13 cellular contexts compared by ENCODE assay signal in the genomic region with DNA sequence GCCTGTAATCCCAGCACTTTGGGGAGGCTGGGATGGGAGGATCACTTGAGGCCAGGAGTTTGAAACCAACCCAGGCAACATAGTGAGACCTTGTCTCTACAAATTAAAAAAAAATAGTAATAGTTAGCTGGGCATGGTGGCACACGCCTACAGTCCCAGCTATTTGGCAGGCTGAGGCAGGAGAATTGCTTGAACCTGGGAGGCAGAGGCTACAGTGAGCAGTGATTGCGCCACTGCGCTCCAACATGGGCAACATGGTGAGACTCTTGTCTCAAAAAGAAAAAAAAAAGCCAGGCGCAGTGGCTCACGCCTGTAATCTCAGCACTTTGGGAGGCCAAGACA. TPM values are rescaled to one million over a fixed set of nuclear protein-coding genes. Genes with fewer than 3 reads are reported as not detected.
DNase-seq lines count a peak whose midpoint lies in the region; ATAC-seq and TF ChIP-seq lines count a peak whose summit lies in the region.
"Had no signal": no experiment of that assay in that cellular context is flagged by ENCODE, and none has a peak within 500 bp of the region (broad histone marks: within the 10 kb centered on the region; RNA-seq: fewer than 3 reads in every experiment).

No MANE protein-coding gene starts in this region.

- H2AK5ac ChIP-seq in H9 (ENCODE audit: insufficient read length, low read length) = no peak overlapping the region

- H3K4me1 ChIP-seq in lower lobe of right lung (peaks cover 43% of the 10 kb centered on the region), suprapubic skin (peaks cover 46% of the 10 kb centered on the region), H9 (ENCODE audit: insufficient read depth, low read length) (peaks cover 7% of the 10 kb centered on the region)

- H2AFZ ChIP-seq in H9 (ENCODE audit: low read length) = no peak overlapping the region

- no peak overlapping the region for H2BK5ac ChIP-seq in H9 (ENCODE audit: insufficient read length, low read length)

- H3K4ac ChIP-seq in H9 (ENCODE audit: low read depth, low read length) = no peak overlapping the region

- H3K4me3 Mint-ChIP-seq in HFFc6 = peak overlapping the region; percentile 63
- H3K4me3 Mint-ChIP-seq in brain = peak overlapping the region in 1 of 5 experiments; percentile 12
- H3K4me3 Mint-ChIP-seq in H9 = no peak overlapping the region
- no peak overlapping the region for H3K4me3 Mint-ChIP-seq in activated naive CD8-positive, alpha-beta T cell treated with anti-CD3 and anti-CD28 coated beads, Interleukin-2, amount 50 U/mL, for 24 hours
- H3K4me3 Mint-ChIP-seq: stimulated activated naive B cell treated with anti-CD40 and anti-IgM and Interleukin-4, amounts not matched to agents 10 μg/mL and 1 μg/mL and 100 μg/mL, for 72 hours had no signal

- H4K91ac ChIP-seq in H9 (ENCODE audit: insufficient read length, low read depth, low read length) = no peak overlapping the region

- no peak overlapping the region for H3K14ac ChIP-seq in H9 (ENCODE audit: insufficient read depth, low read length)

- H3K23ac ChIP-seq in H9 (ENCODE audit: insufficient read length, low read depth, low read length) = no peak overlapping the region

- H3T11ph ChIP-seq in H9 (ENCODE audit: low read length) = no peak overlapping the region

- H2BK12ac ChIP-seq in H9 (ENCODE audit: insufficient read length, low read depth, low read length) = no peak overlapping the region

- H3K4me3 ChIP-seq in lower lobe of right lung (peak overlapping the region; percentile 35), suprapubic skin (no peak overlapping the region)

- H3K4me1 Mint-ChIP-seq in HFFc6 (ENCODE audit: low read depth) = peaks cover 41% of the 10 kb centered on the region
- H3K4me1 Mint-ChIP-seq in brain = peaks cover 47% of the 10 kb centered on the region
- peaks cover 30 to 32% of the 10 kb centered on the region in 2 experiments for H3K4me1 Mint-ChIP-seq in H9
- no peaks in the 10 kb centered on the region for H3K4me1 Mint-ChIP-seq in activated naive CD8-positive, alpha-beta T cell treated with anti-CD3 and anti-CD28 coated beads, Interleukin-2, amount 50 U/mL, for 24 hours
- H3K4me1 Mint-ChIP-seq: stimulated activated naive B cell treated with anti-CD40 and anti-IgM and Interleukin-4, amounts not matched to agents 10 μg/mL and 1 μg/mL and 100 μg/mL, for 72 hours had no signal

- H3K9me3 ChIP-seq in lower lobe of right lung (no peaks in the 10 kb centered on the region), suprapubic skin (no peaks in the 10 kb centered on the region), H9 (ENCODE audit: control insufficient read depth, low read depth, low read length) (no peaks in the 10 kb centered on the region)

- no peak overlapping the region for H3K9ac ChIP-seq in H9 (ENCODE audit: extremely low read depth, insufficient read length, low read length)

- no peak overlapping the region for H3K18ac ChIP-seq in H9 (ENCODE audit: insufficient read length, low read depth, low read length)

- H2BK20ac ChIP-seq in H9 (ENCODE audit: low read depth, low read length, poor library complexity, severe bottlenecking) = no peak overlapping the region

- H3K9me3 Mint-ChIP-seq in HFFc6 (no peaks in the 10 kb centered on the region), brain (peaks cover 0 to 6% (median 0%) of the 10 kb centered on the region in 5 experiments), H9 (no peaks in the 10 kb centered on the region; a peak in 1 of 5 replicates)
- no peaks in the 10 kb centered on the region for H3K9me3 Mint-ChIP-seq in activated naive CD8-positive, alpha-beta T cell treated with anti-CD3 and anti-CD28 coated beads, Interleukin-2, amount 50 U/mL, for 24 hours
- H3K9me3 Mint-ChIP-seq: stimulated activated naive B cell treated with anti-CD40 and anti-IgM and Interleukin-4, amounts not matched to agents 10 μg/mL and 1 μg/mL and 100 μg/mL, for 72 hours had no signal

- H3K27ac ChIP-seq in lower lobe of right lung = peak overlapping the region; percentile 56
- peak overlapping the region; percentile 89 for H3K27ac ChIP-seq in suprapubic skin
- H3K27ac ChIP-seq in H9 (ENCODE audit: insufficient read length, low read depth, low read length) = no peak overlapping the region

- intact Hi-C loops in lower lobe of right lung (cut with DNase I) = no loop called here

- H3K27ac Mint-ChIP-seq in HFFc6 = peak overlapping the region; percentile 71
- H3K27ac Mint-ChIP-seq in brain = peak overlapping the region in 3 of 5 experiments; percentile 56 to 88 (median 80)
- no peak overlapping the region for H3K27ac Mint-ChIP-seq in H9
- no peak overlapping the region for H3K27ac Mint-ChIP-seq in activated naive CD8-positive, alpha-beta T cell treated with anti-CD3 and anti-CD28 coated beads, Interleukin-2, amount 50 U/mL, for 24 hours
- H3K27ac Mint-ChIP-seq: stimulated activated naive B cell treated with anti-CD40 and anti-IgM and Interleukin-4, amounts not matched to agents 10 μg/mL and 1 μg/mL and 100 μg/mL, for 72 hours had no signal

- no peaks in the 10 kb centered on the region for H3K79me1 ChIP-seq in H9 (ENCODE audit: insufficient read depth, low read depth, low read length, poor library complexity, severe bottlenecking)

- no peak overlapping the region for H4K8ac ChIP-seq in H9 (replicated peaks; ENCODE audit: insufficient read length, low read depth, low read length)

- H3K27me3 ChIP-seq in lower lobe of right lung (ENCODE audit: low read depth) = no peaks in the 10 kb centered on the region
- no peaks in the 10 kb centered on the region for H3K27me3 ChIP-seq in suprapubic skin
- no peaks in the 10 kb centered on the region for H3K27me3 ChIP-seq in H9 (ENCODE audit: insufficient read depth, low read length)

- no peak for TF ChIP-seq EP300 in suprapubic skin (IDR thresholded peaks at IDR 0.05)

- no peak overlapping the region for H2BK15ac ChIP-seq in H9 (ENCODE audit: low read depth, low read length)

- H3K23me2 ChIP-seq in H9 (ENCODE audit: insufficient read length, low read depth, low read length, poor library complexity, severe bottlenecking) = no peaks in the 10 kb centered on the region

- no peak overlapping the region for H2BK120ac ChIP-seq in H9 (ENCODE audit: low read depth, low read length, poor library complexity, severe bottlenecking)

- no peaks in the 10 kb centered on the region for H3K36me3 Mint-ChIP-seq in HFFc6 (ENCODE audit: low read depth)
- no peaks in the 10 kb centered on the region for H3K36me3 Mint-ChIP-seq in brain
- H3K36me3 Mint-ChIP-seq in H9 (ENCODE audit: insufficient read depth in 1 of 3, low read depth in 3 of 3) = no peaks in the 10 kb centered on the region
- no peaks in the 10 kb centered on the region for H3K36me3 Mint-ChIP-seq in activated naive CD8-positive, alpha-beta T cell treated with anti-CD3 and anti-CD28 coated beads, Interleukin-2, amount 50 U/mL, for 24 hours (ENCODE audit: low read depth)
- H3K36me3 Mint-ChIP-seq: stimulated activated naive B cell treated with anti-CD40 and anti-IgM and Interleukin-4, amounts not matched to agents 10 μg/mL and 1 μg/mL and 100 μg/mL, for 72 hours had no signal

- no peak for TF ChIP-seq POLR2A in suprapubic skin (IDR thresholded peaks at IDR 0.05)

- no peak for TF ChIP-seq CTCF in HFFc6 (IDR thresholded peaks at IDR 0.05)
- no peak for TF ChIP-seq CTCF in brain (conservative IDR thresholded peaks at IDR 0.05)
- TF ChIP-seq CTCF in lower lobe of right lung (IDR thresholded peaks at IDR 0.05) = no peak
- no peak for TF ChIP-seq CTCF in suprapubic skin (IDR thresholded peaks at IDR 0.05)
- TF ChIP-seq CTCF in H9 (conservative IDR thresholded peaks at IDR 0.05) = no peak

- H3K4me2 ChIP-seq in H9 (ENCODE audit: insufficient read depth, insufficient read length, low read length) = no peak overlapping the region

- H4K20me1 ChIP-seq in H9 (ENCODE audit: control insufficient read depth, insufficient read depth, insufficient read length) = no peaks in the 10 kb centered on the region

- peaks cover 12% of the 10 kb centered on the region for H3K27me3 Mint-ChIP-seq in HFFc6 (ENCODE audit: insufficient read depth)
- peaks cover 7% of the 10 kb centered on the region for H3K27me3 Mint-ChIP-seq in brain
- no peaks in the 10 kb centered on the region; the same call in none of the 2 replicates for H3K27me3 Mint-ChIP-seq in H9 (ENCODE audit: low read depth)
- H3K27me3 Mint-ChIP-seq in activated naive CD8-positive, alpha-beta T cell treated with anti-CD3 and anti-CD28 coated beads, Interleukin-2, amount 50 U/mL, for 24 hours = peaks cover 13% of the 10 kb centered on the region

- ATAC-seq in lower lobe of right lung (no peak), GM18870 (IDR thresholded peaks at IDR 0.05; ENCODE audit: unreplicated experiment) (no peak)
- ATAC-seq in activated naive CD8-positive, alpha-beta T cell treated with anti-CD3 and anti-CD28 coated beads, Interleukin-2, amount 50 U/mL, for 24 hours = no peak
- ATAC-seq: HCT116; stimulated activated naive B cell treated with anti-CD40 and anti-IgM and Interleukin-4, amounts not matched to agents 10 μg/mL and 1 μg/mL and 100 μg/mL, for 72 hours had no signal

- H3K79me2 ChIP-seq in H9 (ENCODE audit: insufficient read depth, low read length) = no peaks in the 10 kb centered on the region

- H3K56ac ChIP-seq in H9 (ENCODE audit: insufficient read length, low read depth, low read length) = no peak overlapping the region

- DNase-seq in HFFc6 = no peak
- DNase-seq in lower lobe of right lung = no peak
- DNase-seq in suprapubic skin (ENCODE audit: low spot score in 2 of 2) = no peak
- no peak for DNase-seq in H9
- no peak for DNase-seq in stimulated activated naive CD4-positive, alpha-beta T cell treated with Interleukin-2 at 50 U/mL for 16 hours (lab: John Stamatoyannopoulos, UW)
- DNase-seq in activated naive CD8-positive, alpha-beta T cell treated with anti-CD3 and anti-CD28 coated beads, Interleukin-2, amount 50 U/mL, for 24 hours = no peak
- DNase-seq: activated naive CD4-positive, alpha-beta T cell treated with Interleukin-2 at 50 U/mL for 16 hours; C1 segment of cervical spinal cord; MM.1S; stimulated activated naive B cell treated with anti-CD40 and anti-IgM and Interleukin-4, amounts not matched to agents 10 μg/mL and 1 μg/mL and 100 μg/mL, for 72 hours had no signal

- 42% methylated on average over 5 of the region's 5 CpGs for WGBS in suprapubic skin
- no CpG with 5 or more reads among the region's 5 CpGs for WGBS in H9 (ENCODE audit: extremely low coverage, insufficient read length, low lambda C conversion rate)

- H3K36me3 ChIP-seq in lower lobe of right lung (no peaks in the 10 kb centered on the region), suprapubic skin (no peaks in the 10 kb centered on the region)

- H4K5ac ChIP-seq in H9 (ENCODE audit: insufficient read length, low read depth, low read length) = no peak overlapping the region

RNA-seq across cellular contexts. Expression of a gene that starts 56.9 kb away (rescaled TPM):
- total RNA-seq in HFFc6 (2021; fragmentation: NEBNext Ultra II Directional; extraction: Animal tissue kit (Norgen Biotek cat#: 25700)) = 10 to 100 TPM; 10.3 to 16.9 (median 14.0) TPM
- polyA plus RNA-seq in brain (ENCODE audit: insufficient read depth, low read depth, low replicate concordance) = 15.6 TPM
- total RNA-seq in lower lobe of right lung (50.8 TPM), suprapubic skin (100 to 1,000 TPM in 1 of 4 donors, 10 to 100 TPM in 3; 43.6 to 197 (median 65.5) TPM), H9 (2021) (27.3 and 29.9 TPM in 2 replicates)

Comparison
In these comparisons a context has a peak if more than half of its experiments do, and no peak if none do; other contexts are left out.
1. H3K27ac Mint-ChIP-seq: peak in HFFc6 (single experiment) and brain (3 of 5); none in H9 (0 of 3) and activated naive CD8-positive, alpha-beta T cell treated with anti-CD3 and anti-CD28 coated beads, Interleukin-2, amount 50 U/mL, for 24 hours (single experiment).